11 cellular contexts compared by ENCODE assay signal in genomic region chr15:69758291-69758771, GRCh38.
DNase-seq lines count a peak whose midpoint lies in the region; ATAC-seq, FAIRE-seq and TF ChIP-seq lines count a peak whose summit lies in the region.
"Had no signal": no experiment of that assay in that cellular context is flagged by ENCODE, and none has a peak within 500 bp of the region (broad histone marks: within the 10 kb centered on the region; RNA-seq: fewer than 3 reads in every experiment).

No MANE protein-coding gene starts in this region.

- DNase-seq in HFFc6 (peak; percentile 70), glomerular visceral epithelial cell (ENCODE audit: extremely low spot score) (no peak), KBM-7 (no peak), GM12891 (ENCODE audit: insufficient read length, low spot score) (no peak), NCI-H1092 treated with DMSO at 0.1 percent for 48 hours (lab: John Stamatoyannopoulos, UW) (no peak)
- DNase-seq in activated naive CD4-positive, alpha-beta T cell treated with anti-CD3 and anti-CD28 coated beads, Interleukin-2, amount 50 U/mL, for 72 hours (ENCODE audit: low spot score in 2 of 2), result no peak

- peaks cover 91% of the 10 kb centered on the region for H4K20me1 ChIP-seq in BLaER1

- H3K4me2 ChIP-seq in BLaER1, result peak overlapping the region; percentile 67

- 0 out of 2 replicates have a peak, but pooled peaks cover 5% of the 10 kb centered on the region for H3K36me3 Mint-ChIP-seq in HFFc6 (ENCODE audit: low read depth)
- H3K36me3 Mint-ChIP-seq in activated naive CD4-positive, alpha-beta T cell treated with anti-CD3 and anti-CD28 coated beads, Interleukin-2, amount 50 U/mL, for 72 hours, result peaks cover 19 to 41% of the 10 kb centered on the region in 2 donors

- ATAC-seq in activated naive CD4-positive, alpha-beta T cell treated with anti-CD3 and anti-CD28 coated beads, Interleukin-2, amount 50 U/mL, for 72 hours, result no peak

- H3K27ac ChIP-seq in BLaER1 (no peak overlapping the region), mesodermal cell (ENCODE audit: low read depth, low read length, severe bottlenecking) (peak overlapping the region; percentile 51)
- H3K27ac ChIP-seq: cardiac muscle cell had no signal

- H3K4me3 ChIP-seq in BLaER1 (no peak overlapping the region), mesodermal cell (ENCODE audit: extremely low read depth, insufficient read depth, low read length, poor library complexity, severe bottlenecking) (no peak overlapping the region)
- H3K4me3 ChIP-seq: cardiac muscle cell, heart left ventricle, tibial nerve had no signal

- H3K27me3 Mint-ChIP-seq in HFFc6 (ENCODE audit: insufficient read depth), result peaks cover 2% of the 10 kb centered on the region

- FAIRE-seq in GM12891 (lab: Jason Lieb, UNC), result no peak

- H3K27ac Mint-ChIP-seq in HFFc6, result peak overlapping the region; percentile 85
- peak overlapping the region; percentile 85 to 98 for H3K27ac Mint-ChIP-seq in activated naive CD4-positive, alpha-beta T cell treated with anti-CD3 and anti-CD28 coated beads, Interleukin-2, amount 50 U/mL, for 72 hours

- H3K9ac ChIP-seq in BLaER1, result no peak overlapping the region

- H3K4me3 Mint-ChIP-seq in HFFc6, result no peak overlapping the region

- TF ChIP-seq CTCF in HFFc6 (IDR thresholded peaks at IDR 0.05), result no peak

- peaks cover 2% of the 10 kb centered on the region for H3K9me3 Mint-ChIP-seq in HFFc6
- H3K9me3 Mint-ChIP-seq in activated naive CD4-positive, alpha-beta T cell treated with anti-CD3 and anti-CD28 coated beads, Interleukin-2, amount 50 U/mL, for 72 hours, result peaks cover 12 to 13% of the 10 kb centered on the region in 2 donors

- H3K4me1 ChIP-seq in BLaER1, result peaks cover 48% of the 10 kb centered on the region
- H3K4me1 ChIP-seq in mesodermal cell (ENCODE audit: control insufficient read depth, insufficient read depth, low read length, poor library complexity, severe bottlenecking), result peaks cover 38% of the 10 kb centered on the region

- peaks cover 60% of the 10 kb centered on the region for H3K4me1 Mint-ChIP-seq in HFFc6 (ENCODE audit: low read depth)

- H3K36me3 ChIP-seq in BLaER1 (no peaks in the 10 kb centered on the region), mesodermal cell (ENCODE audit: control insufficient read depth, insufficient read depth, low read length) (no peaks in the 10 kb centered on the region)
- H3K36me3 ChIP-seq: cardiac muscle cell, heart left ventricle, tibial nerve had no signal

- TF ChIP-seq POLR2A in GM12891 (IDR thresholded peaks at IDR 0.05; ENCODE audit: low read depth, low read length), result no peak

- peaks cover 94% of the 10 kb centered on the region for H3K27me3 ChIP-seq in BLaER1
- H3K27me3 ChIP-seq: tibial nerve had no signal

- in situ Hi-C loops in KBM-7 (cut with MboI; ENCODE audit: low pct_unique_long_range_greater_than_20kb, low sequenced_read_pairs), result no loop called here

- WGBS in mesodermal cell (ENCODE audit: insufficient coverage in 2 of 2), 2 experiments, result 88% methylated on average over 1 of the region's 2 CpGs; no CpG with 5 or more reads in 1 of the 2 experiments

- peaks cover 12% of the 10 kb centered on the region for H3K9me3 ChIP-seq in BLaER1
- peaks cover 6% of the 10 kb centered on the region for H3K9me3 ChIP-seq in mesodermal cell (ENCODE audit: control insufficient read depth, low read length)

TF ChIP-seq in GM12891, 5 proteins besides CTCF, POLR2A, EP300 and RAD21:
- TF ChIP-seq TAF1 (IDR thresholded peaks at IDR 0.05; ENCODE audit: low read depth, low read length) (no peak), POU2F2 (IDR thresholded peaks at IDR 0.05; ENCODE audit: low read depth, low read length) (no peak), POLR2AphosphoS5 (IDR thresholded peaks at IDR 0.05; ENCODE audit: low read depth, low read length) (no peak), SPI1 (IDR thresholded peaks at IDR 0.05; ENCODE audit: low read depth, low read length) (no peak), PAX5 (IDR thresholded peaks at IDR 0.05; ENCODE audit: insufficient read depth, low read length, severe bottlenecking) (no peak)
TF ChIP-seq in GM12891: peak in this region for 0.
